ENCODE assay signal across 8 cellular contexts in genomic region chr11:61294717-61295595, GRCh38. TPM values are rescaled to one million over a fixed set of nuclear protein-coding genes. Genes with fewer than 3 reads are reported as not detected.
DNase-seq lines count a peak whose midpoint lies in the region; ATAC-seq and TF ChIP-seq lines count a peak whose summit lies in the region.

VWCE (minus strand) TSS chr11:61295316; CDS start chr11:61295037, 279 bp downstream.

- H3K9me3 ChIP-seq in BE2C (no peaks in the 10 kb centered on the region), fibroblast of lung (ENCODE audit: control insufficient read depth, insufficient read depth, low read depth, low read length) (no peaks in the 10 kb centered on the region), neuron (ENCODE audit: low read length) (no peaks in the 10 kb centered on the region), thyroid gland (no peaks in the 10 kb centered on the region)

- 0 to 2% methylated on average over 10 to 46 of the region's 97 CpGs for WGBS in thyroid gland, 2 donors

- H3K79me2 ChIP-seq in fibroblast of lung (ENCODE audit: control insufficient read depth, insufficient read depth, low read length), result no peaks in the 10 kb centered on the region

- H3K9ac ChIP-seq in fibroblast of lung (ENCODE audit: insufficient read depth, low read length), result peak within 1 kb of the TSS; percentile 62

- peak within 1 kb of the TSS; percentile 85 for H3K4me3 Mint-ChIP-seq in activated T-cell treated with anti-CD3 and anti-CD28 coated beads, Interleukin-2, amount 50 U/mL, for 24 hours

- no peaks in the 10 kb centered on the region for H3K9me3 Mint-ChIP-seq in activated T-cell treated with anti-CD3 and anti-CD28 coated beads, Interleukin-2, amount 50 U/mL, for 24 hours

- peaks cover 3% of the 10 kb centered on the region for H3K36me3 ChIP-seq in BE2C
- peaks cover 5% of the 10 kb centered on the region for H3K36me3 ChIP-seq in fibroblast of lung (ENCODE audit: control insufficient read depth, insufficient read depth, low read length)
- H3K36me3 ChIP-seq in neuron (ENCODE audit: insufficient read depth, low read length), result peaks cover 29% of the 10 kb centered on the region
- H3K36me3 ChIP-seq in thyroid gland, result peaks cover 6 to 21% of the 10 kb centered on the region in 2 donors

- H3K27ac Mint-ChIP-seq in activated T-cell treated with anti-CD3 and anti-CD28 coated beads, Interleukin-2, amount 50 U/mL, for 24 hours, result peak within 1 kb of the TSS; percentile 87

- TF ChIP-seq POLR2A in GM19099 (IDR thresholded peaks at IDR 0.05; ENCODE audit: extremely low read depth, insufficient read length, low read depth), result peak; percentile 37
- TF ChIP-seq POLR2A in thyroid gland (IDR thresholded peaks at IDR 0.05), result no peak

- TF ChIP-seq CTCF in BE2C (IDR thresholded peaks at IDR 0.05; ENCODE audit: low read depth, low read length), result no peak
- peak; percentile 31 to 39 for TF ChIP-seq CTCF in fibroblast of lung (conservative IDR thresholded peaks at IDR 0.05 in 1 of 2, IDR thresholded peaks at IDR 0.05 in 1 of 2; ENCODE audit: low read depth in 1 of 2, low read length in 2 of 2)
- TF ChIP-seq CTCF in thyroid gland (IDR thresholded peaks at IDR 0.05), result peak in 3 of 6 experiments; percentile 32 to 56 (median 51)

- intact Hi-C loops in thyroid gland (cut with DNase I), result no loop called here

- peaks cover 30% of the 10 kb centered on the region for H3K27me3 Mint-ChIP-seq in activated T-cell treated with anti-CD3 and anti-CD28 coated beads, Interleukin-2, amount 50 U/mL, for 24 hours

- H3K27me3 ChIP-seq in BE2C (no peaks in the 10 kb centered on the region), fibroblast of lung (ENCODE audit: control insufficient read depth, insufficient read depth, low read length) (no peaks in the 10 kb centered on the region), neuron (ENCODE audit: insufficient read depth, low read length) (no peaks in the 10 kb centered on the region), thyroid gland (no peaks in the 10 kb centered on the region)

- H2AFZ ChIP-seq in fibroblast of lung (ENCODE audit: low read length), result peak within 1 kb of the TSS; percentile 59
- no peak within 1 kb of the TSS for H2AFZ ChIP-seq in neuron (ENCODE audit: low read depth, low read length)

- peaks cover 10% of the 10 kb centered on the region for H3K36me3 Mint-ChIP-seq in activated T-cell treated with anti-CD3 and anti-CD28 coated beads, Interleukin-2, amount 50 U/mL, for 24 hours (ENCODE audit: low read depth)

- H3K27ac ChIP-seq in fibroblast of lung (ENCODE audit: insufficient read depth, low read length), result peak within 1 kb of the TSS; percentile 32
- H3K27ac ChIP-seq in thyroid gland, result peak within 1 kb of the TSS in 2 of 3 donors; percentile 23 to 24

- H3K4me3 ChIP-seq in BE2C (ENCODE audit: low read depth, low read length) (peak within 1 kb of the TSS; percentile 59), fibroblast of lung (replicated peaks in 1 of 4; ENCODE audit: control extremely low read depth in 1 of 4, insufficient read depth in 1 of 4, low read depth in 3 of 4, low read length in 4 of 4) (peak within 1 kb of the TSS; percentile 48 to 69 (median 54)), neuron (ENCODE audit: low read length) (peak within 1 kb of the TSS; percentile 29), thyroid gland (replicated peaks in 1 of 3) (peak within 1 kb of the TSS; percentile 21 to 63 (median 50))

- peak within 1 kb of the TSS; percentile 97 for H3K4me2 ChIP-seq in fibroblast of lung (ENCODE audit: extremely low read depth, insufficient read depth, low read length)

- peaks cover 42% of the 10 kb centered on the region for H3K4me1 Mint-ChIP-seq in activated T-cell treated with anti-CD3 and anti-CD28 coated beads, Interleukin-2, amount 50 U/mL, for 24 hours (ENCODE audit: low read depth)

- ATAC-seq in HG03439 (IDR thresholded peaks at IDR 0.05; ENCODE audit: unreplicated experiment), result peak; percentile 64

- DNase-seq in BE2C (peak; percentile 60), NOMO-1 treated with dmso at 0.1 percent for 144 hours (lab: John Stamatoyannopoulos, UW; ENCODE audit: unreplicated experiment) (peak; percentile 45), fibroblast of lung (ENCODE audit: low read depth in 2 of 2) (peak; percentile 49 to 51), thyroid gland (peak; percentile 81 to 84)
- peak; percentile 86 for DNase-seq in activated T-cell treated with anti-CD3 and anti-CD28 coated beads, Interleukin-2, amount 50 U/mL, for 24 hours

- H3K4me1 ChIP-seq in BE2C (no peaks in the 10 kb centered on the region), fibroblast of lung (ENCODE audit: control insufficient read depth, extremely low read depth, insufficient read depth, low read length) (peaks cover 30% of the 10 kb centered on the region), neuron (ENCODE audit: insufficient read depth, low read length) (peaks cover 33% of the 10 kb centered on the region), thyroid gland (peaks cover 8 to 25% of the 10 kb centered on the region in 2 donors)

- no peaks in the 10 kb centered on the region for H4K20me1 ChIP-seq in fibroblast of lung (ENCODE audit: control insufficient read depth, extremely low read depth, insufficient read depth, low read length)

RNA-seq across cellular contexts. Expression of gene VWCE, which starts in this region (rescaled TPM):
- polyA plus RNA-seq in BE2C (2012; ENCODE audit: insufficient read depth, insufficient read length, low read depth), result 0.80 TPM
- total RNA-seq in fibroblast of lung (1.5 and 1.7 TPM in 2 replicates), thyroid gland (1 to 10 TPM in 2 of 4 donors, under 1 TPM in 2; 0.54 to 2.5 (median 1.0) TPM)
- polyA plus RNA-seq in fibroblast of lung, result 0.30 and 0.68 TPM in 2 replicates
- polyA plus RNA-seq in fibroblast of lung (2012), result 0.66 and 0.90 TPM in 2 replicates
- 0.59 and 5.1 TPM in 2 replicates for polyA minus RNA-seq in fibroblast of lung (ENCODE audit: low replicate concordance)

Comparison
In these comparisons a context has a peak if more than half of its experiments do, and no peak if none do; other contexts are left out.
1. Peak in every context shown above with its lines: DNase-seq, ATAC-seq, H3K4me3 ChIP-seq and H3K27ac ChIP-seq.